Comparison of ENCODE assay signal across 1 cellular context in the genomic region with DNA sequence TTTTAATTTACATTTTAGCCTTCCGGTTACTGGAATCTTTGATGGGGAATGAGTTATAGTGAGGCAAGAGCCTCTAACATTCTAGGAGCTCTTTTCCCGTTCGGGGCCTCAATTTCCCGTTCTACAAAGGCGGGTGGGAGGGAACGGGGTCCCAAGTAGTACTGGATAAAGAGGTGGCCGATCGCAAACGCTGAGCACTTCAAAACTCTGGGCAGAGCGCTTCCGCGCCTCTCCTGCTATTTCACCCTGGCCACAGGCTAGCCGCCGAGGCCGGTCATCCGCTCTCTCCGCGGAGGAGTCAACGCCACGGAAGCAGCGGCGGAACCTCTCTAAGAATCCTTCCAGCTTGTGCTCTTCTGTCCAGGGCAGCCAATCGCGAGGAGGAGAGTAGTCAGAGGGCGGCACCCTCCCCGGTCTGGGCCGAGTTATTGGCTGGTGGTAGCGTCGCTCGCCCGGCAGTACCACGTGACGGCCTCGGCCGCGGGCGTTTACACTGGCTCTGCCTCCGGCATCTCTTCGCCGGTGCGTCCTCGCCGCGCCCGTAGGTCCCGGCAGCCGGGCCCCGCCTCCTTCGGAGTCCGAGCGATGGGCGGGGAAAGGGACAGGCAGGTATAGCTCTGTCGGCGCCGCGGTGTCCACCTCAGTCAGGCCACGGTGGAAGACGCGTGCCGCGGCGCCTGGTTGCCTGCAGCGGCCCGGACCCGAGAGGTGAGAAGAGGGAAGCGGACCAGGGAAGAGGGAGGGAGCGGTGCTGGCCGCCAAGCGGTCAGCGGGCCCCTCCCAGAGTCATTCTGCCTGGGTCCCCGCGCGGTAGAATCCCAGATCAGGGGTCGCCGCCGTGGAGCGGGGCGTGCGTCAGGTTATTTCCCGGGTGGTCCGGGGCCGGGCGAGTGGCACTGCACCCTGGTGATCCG.
TF ChIP-seq lines count a peak whose summit lies in the region.

A gene (plus strand): TSS at position 487 of the 914 bp plus-strand sequence. CDS start 16,895 bp downstream, outside the sequence.

TF ChIP-seq in K562, 482 proteins besides CTCF, POLR2A, EP300 and RAD21 (continued from another document and continues in another):
- TF ChIP-seq, protein P1, sequence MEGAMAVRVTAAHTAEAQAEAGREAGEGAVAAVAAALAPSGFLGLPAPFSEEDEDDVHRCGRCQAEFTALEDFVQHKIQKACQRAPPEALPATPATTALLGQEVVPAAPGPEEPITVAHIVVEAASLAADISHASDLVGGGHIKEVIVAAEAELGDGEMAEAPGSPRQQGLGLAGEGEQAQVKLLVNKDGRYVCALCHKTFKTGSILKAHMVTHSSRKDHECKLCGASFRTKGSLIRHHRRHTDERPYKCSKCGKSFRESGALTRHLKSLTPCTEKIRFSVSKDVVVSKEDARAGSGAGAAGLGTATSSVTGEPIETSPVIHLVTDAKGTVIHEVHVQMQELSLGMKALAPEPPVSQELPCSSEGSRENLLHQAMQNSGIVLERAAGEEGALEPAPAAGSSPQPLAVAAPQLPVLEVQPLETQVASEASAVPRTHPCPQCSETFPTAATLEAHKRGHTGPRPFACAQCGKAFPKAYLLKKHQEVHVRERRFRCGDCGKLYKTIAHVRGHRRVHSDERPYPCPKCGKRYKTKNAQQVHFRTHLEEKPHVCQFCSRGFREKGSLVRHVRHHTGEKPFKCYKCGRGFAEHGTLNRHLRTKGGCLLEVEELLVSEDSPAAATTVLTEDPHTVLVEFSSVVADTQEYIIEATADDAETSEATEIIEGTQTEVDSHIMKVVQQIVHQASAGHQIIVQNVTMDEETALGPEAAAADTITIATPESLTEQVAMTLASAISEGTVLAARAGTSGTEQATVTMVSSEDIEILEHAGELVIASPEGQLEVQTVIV (CRISPR knock-in tag; IDR thresholded peaks at IDR 0.05; ENCODE audit: borderline replicate concordance), result no peak
- TF ChIP-seq, protein P2, sequence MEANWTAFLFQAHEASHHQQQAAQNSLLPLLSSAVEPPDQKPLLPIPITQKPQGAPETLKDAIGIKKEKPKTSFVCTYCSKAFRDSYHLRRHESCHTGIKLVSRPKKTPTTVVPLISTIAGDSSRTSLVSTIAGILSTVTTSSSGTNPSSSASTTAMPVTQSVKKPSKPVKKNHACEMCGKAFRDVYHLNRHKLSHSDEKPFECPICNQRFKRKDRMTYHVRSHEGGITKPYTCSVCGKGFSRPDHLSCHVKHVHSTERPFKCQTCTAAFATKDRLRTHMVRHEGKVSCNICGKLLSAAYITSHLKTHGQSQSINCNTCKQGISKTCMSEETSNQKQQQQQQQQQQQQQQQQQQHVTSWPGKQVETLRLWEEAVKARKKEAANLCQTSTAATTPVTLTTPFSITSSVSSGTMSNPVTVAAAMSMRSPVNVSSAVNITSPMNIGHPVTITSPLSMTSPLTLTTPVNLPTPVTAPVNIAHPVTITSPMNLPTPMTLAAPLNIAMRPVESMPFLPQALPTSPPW (CRISPR knock-in tag; IDR thresholded peaks at IDR 0.05), result peak; percentile 48
- TF ChIP-seq FOSL1 (tag; conservative IDR thresholded peaks at IDR 0.05), result no peak
- TF ChIP-seq DIDO1 (tag; IDR thresholded peaks at IDR 0.05; ENCODE audit: low read depth), result no peak
- TF ChIP-seq CCAR2 (IDR thresholded peaks at IDR 0.05; ENCODE audit: low read depth, low read length), result no peak
- TF ChIP-seq ZNF444 (CRISPR knock-in tag; IDR thresholded peaks at IDR 0.05), result no peak
- TF ChIP-seq ZNF239 (CRISPR knock-in tag; IDR thresholded peaks at IDR 0.05), result no peak
- no peak for TF ChIP-seq FOXJ2 (tag; IDR thresholded peaks at IDR 0.05)
- TF ChIP-seq, protein P3, sequence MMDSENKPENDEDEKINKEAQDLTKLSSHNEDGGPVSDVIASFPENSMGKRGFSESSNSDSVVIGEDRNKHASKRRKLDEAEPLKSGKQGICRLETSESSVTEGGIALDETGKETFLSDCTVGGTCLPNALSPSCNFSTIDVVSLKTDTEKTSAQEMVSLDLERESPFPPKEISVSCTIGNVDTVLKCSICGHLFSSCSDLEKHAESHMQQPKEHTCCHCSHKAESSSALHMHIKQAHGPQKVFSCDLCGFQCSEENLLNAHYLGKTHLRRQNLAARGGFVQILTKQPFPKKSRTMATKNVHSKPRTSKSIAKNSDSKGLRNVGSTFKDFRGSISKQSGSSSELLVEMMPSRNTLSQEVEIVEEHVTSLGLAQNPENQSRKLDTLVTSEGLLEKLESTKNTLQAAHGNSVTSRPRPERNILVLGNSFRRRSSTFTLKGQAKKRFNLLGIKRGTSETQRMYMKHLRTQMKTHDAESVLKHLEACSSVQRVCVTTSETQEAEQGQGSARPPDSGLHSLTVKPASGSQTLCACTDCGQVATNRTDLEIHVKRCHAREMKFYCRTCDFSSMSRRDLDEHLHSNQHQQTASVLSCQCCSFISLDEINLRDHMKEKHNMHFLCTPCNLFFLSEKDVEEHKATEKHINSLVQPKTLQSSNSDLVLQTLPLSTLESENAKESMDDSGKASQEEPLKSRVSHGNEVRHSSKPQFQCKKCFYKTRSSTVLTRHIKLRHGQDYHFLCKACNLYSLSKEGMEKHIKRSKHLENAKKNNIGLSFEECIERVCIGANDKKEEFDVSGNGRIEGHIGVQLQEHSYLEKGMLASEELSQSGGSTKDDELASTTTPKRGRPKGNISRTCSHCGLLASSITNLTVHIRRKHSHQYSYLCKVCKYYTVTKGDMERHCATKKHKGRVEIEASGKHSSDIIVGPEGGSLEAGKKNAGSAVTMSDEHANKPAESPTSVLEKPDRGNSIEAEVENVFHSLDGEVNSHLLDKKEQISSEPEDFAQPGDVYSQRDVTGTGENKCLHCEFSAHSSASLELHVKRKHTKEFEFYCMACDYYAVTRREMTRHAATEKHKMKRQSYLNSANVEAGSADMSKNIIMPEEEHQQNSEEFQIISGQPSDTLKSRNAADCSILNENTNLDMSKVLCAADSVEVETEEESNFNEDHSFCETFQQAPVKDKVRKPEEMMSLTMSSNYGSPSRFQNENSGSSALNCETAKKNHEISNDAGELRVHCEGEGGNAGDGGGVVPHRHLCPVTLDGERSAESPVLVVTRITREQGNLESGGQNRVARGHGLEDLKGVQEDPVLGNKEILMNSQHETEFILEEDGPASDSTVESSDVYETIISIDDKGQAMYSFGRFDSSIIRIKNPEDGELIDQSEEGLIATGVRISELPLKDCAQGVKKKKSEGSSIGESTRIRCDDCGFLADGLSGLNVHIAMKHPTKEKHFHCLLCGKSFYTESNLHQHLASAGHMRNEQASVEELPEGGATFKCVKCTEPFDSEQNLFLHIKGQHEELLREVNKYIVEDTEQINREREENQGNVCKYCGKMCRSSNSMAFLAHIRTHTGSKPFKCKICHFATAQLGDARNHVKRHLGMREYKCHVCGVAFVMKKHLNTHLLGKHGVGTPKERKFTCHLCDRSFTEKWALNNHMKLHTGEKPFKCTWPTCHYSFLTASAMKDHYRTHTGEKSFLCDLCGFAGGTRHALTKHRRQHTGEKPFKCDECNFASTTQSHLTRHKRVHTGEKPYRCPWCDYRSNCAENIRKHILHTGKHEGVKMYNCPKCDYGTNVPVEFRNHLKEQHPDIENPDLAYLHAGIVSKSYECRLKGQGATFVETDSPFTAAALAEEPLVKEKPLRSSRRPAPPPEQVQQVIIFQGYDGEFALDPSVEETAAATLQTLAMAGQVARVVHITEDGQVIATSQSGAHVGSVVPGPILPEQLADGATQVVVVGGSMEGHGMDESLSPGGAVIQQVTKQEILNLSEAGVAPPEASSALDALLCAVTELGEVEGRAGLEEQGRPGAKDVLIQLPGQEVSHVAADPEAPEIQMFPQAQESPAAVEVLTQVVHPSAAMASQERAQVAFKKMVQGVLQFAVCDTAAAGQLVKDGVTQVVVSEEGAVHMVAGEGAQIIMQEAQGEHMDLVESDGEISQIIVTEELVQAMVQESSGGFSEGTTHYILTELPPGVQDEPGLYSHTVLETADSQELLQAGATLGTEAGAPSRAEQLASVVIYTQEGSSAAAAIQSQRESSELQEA (IDR thresholded peaks at IDR 0.05; ENCODE audit: low read depth), result no peak
- no peak for TF ChIP-seq NFATC3 (IDR thresholded peaks at IDR 0.05)
- no peak for TF ChIP-seq SIX5 (IDR thresholded peaks at IDR 0.05; ENCODE audit: borderline replicate concordance in 1 of 2, insufficient read depth in 1 of 2, low read depth in 1 of 2, low read length in 2 of 2)
- TF ChIP-seq, protein P4, sequence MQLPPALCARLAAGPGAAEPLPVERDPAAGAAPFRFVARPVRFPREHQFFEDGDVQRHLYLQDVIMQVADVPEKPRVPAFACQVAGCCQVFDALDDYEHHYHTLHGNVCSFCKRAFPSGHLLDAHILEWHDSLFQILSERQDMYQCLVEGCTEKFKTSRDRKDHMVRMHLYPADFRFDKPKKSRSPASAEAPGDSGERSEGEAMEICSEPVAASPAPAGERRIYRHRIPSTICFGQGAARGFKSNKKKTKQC (CRISPR knock-in tag; IDR thresholded peaks at IDR 0.05), result peak; percentile 66; the same call in 1 of the 2 replicates
- no peak for TF ChIP-seq ZBTB1 (CRISPR knock-in tag; IDR thresholded peaks at IDR 0.05; ENCODE audit: borderline replicate concordance, low read depth)
- TF ChIP-seq, protein P5, sequence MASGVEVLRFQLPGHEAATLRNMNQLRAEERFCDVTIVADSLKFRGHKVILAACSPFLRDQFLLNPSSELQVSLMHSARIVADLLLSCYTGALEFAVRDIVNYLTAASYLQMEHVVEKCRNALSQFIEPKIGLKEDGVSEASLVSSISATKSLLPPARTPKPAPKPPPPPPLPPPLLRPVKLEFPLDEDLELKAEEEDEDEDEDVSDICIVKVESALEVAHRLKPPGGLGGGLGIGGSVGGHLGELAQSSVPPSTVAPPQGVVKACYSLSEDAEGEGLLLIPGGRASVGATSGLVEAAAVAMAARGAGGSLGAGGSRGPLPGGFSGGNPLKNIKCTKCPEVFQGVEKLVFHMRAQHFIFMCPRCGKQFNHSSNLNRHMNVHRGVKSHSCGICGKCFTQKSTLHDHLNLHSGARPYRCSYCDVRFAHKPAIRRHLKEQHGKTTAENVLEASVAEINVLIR (CRISPR knock-in tag; IDR thresholded peaks at IDR 0.05), result no peak
- no peak for TF ChIP-seq ZNF184 (CRISPR knock-in tag; IDR thresholded peaks at IDR 0.05)
- no peak for TF ChIP-seq ATF1 (CRISPR knock-in tag; IDR thresholded peaks at IDR 0.05)
- peak; percentile 93 for TF ChIP-seq ATF1 (tag; IDR thresholded peaks at IDR 0.05)
- no peak for TF ChIP-seq HSF4 (CRISPR knock-in tag; IDR thresholded peaks at IDR 0.05; ENCODE audit: borderline replicate concordance)
- no peak for TF ChIP-seq GATAD2A (IDR thresholded peaks at IDR 0.05)
- TF ChIP-seq, protein P6, sequence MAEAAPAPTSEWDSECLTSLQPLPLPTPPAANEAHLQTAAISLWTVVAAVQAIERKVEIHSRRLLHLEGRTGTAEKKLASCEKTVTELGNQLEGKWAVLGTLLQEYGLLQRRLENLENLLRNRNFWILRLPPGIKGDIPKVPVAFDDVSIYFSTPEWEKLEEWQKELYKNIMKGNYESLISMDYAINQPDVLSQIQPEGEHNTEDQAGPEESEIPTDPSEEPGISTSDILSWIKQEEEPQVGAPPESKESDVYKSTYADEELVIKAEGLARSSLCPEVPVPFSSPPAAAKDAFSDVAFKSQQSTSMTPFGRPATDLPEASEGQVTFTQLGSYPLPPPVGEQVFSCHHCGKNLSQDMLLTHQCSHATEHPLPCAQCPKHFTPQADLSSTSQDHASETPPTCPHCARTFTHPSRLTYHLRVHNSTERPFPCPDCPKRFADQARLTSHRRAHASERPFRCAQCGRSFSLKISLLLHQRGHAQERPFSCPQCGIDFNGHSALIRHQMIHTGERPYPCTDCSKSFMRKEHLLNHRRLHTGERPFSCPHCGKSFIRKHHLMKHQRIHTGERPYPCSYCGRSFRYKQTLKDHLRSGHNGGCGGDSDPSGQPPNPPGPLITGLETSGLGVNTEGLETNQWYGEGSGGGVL (CRISPR knock-in tag; IDR thresholded peaks at IDR 0.05), result no peak
- TF ChIP-seq NCOA4 (IDR thresholded peaks at IDR 0.05; ENCODE audit: partially characterized antibody), result no peak
- no peak for TF ChIP-seq NFE2L1 (tag; IDR thresholded peaks at IDR 0.05; ENCODE audit: borderline replicate concordance, low read depth)
- TF ChIP-seq, protein P7, sequence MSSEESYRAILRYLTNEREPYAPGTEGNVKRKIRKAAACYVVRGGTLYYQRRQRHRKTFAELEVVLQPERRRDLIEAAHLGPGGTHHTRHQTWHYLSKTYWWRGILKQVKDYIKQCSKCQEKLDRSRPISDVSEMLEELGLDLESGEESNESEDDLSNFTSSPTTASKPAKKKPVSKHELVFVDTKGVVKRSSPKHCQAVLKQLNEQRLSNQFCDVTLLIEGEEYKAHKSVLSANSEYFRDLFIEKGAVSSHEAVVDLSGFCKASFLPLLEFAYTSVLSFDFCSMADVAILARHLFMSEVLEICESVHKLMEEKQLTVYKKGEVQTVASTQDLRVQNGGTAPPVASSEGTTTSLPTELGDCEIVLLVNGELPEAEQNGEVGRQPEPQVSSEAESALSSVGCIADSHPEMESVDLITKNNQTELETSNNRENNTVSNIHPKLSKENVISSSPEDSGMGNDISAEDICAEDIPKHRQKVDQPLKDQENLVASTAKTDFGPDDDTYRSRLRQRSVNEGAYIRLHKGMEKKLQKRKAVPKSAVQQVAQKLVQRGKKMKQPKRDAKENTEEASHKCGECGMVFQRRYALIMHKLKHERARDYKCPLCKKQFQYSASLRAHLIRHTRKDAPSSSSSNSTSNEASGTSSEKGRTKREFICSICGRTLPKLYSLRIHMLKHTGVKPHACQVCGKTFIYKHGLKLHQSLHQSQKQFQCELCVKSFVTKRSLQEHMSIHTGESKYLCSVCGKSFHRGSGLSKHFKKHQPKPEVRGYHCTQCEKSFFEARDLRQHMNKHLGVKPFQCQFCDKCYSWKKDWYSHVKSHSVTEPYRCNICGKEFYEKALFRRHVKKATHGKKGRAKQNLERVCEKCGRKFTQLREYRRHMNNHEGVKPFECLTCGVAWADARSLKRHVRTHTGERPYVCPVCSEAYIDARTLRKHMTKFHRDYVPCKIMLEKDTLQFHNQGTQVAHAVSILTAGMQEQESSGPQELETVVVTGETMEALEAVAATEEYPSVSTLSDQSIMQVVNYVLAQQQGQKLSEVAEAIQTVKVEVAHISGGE (CRISPR knock-in tag; IDR thresholded peaks at IDR 0.05), result no peak
- TF ChIP-seq, protein P8, sequence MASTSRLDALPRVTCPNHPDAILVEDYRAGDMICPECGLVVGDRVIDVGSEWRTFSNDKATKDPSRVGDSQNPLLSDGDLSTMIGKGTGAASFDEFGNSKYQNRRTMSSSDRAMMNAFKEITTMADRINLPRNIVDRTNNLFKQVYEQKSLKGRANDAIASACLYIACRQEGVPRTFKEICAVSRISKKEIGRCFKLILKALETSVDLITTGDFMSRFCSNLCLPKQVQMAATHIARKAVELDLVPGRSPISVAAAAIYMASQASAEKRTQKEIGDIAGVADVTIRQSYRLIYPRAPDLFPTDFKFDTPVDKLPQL (IDR thresholded peaks at IDR 0.05; ENCODE audit: extremely low read depth, insufficient read length), result no peak
- TF ChIP-seq ZNF140 (CRISPR knock-in tag; IDR thresholded peaks at IDR 0.05), result no peak
- no peak for TF ChIP-seq RUNX1 (IDR thresholded peaks at IDR 0.05; ENCODE audit: low read depth)
- no peak for TF ChIP-seq SMARCA4 (IDR thresholded peaks at IDR 0.05)
- TF ChIP-seq, protein P9, sequence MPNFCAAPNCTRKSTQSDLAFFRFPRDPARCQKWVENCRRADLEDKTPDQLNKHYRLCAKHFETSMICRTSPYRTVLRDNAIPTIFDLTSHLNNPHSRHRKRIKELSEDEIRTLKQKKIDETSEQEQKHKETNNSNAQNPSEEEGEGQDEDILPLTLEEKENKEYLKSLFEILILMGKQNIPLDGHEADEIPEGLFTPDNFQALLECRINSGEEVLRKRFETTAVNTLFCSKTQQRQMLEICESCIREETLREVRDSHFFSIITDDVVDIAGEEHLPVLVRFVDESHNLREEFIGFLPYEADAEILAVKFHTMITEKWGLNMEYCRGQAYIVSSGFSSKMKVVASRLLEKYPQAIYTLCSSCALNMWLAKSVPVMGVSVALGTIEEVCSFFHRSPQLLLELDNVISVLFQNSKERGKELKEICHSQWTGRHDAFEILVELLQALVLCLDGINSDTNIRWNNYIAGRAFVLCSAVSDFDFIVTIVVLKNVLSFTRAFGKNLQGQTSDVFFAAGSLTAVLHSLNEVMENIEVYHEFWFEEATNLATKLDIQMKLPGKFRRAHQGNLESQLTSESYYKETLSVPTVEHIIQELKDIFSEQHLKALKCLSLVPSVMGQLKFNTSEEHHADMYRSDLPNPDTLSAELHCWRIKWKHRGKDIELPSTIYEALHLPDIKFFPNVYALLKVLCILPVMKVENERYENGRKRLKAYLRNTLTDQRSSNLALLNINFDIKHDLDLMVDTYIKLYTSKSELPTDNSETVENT (CRISPR knock-in tag; IDR thresholded peaks at IDR 0.05), result 0 out of 2 replicates have a peak, but pooled peaks have one; percentile 4
